Comparison of ENCODE assay signal across 2 cellular contexts in the genomic region with DNA sequence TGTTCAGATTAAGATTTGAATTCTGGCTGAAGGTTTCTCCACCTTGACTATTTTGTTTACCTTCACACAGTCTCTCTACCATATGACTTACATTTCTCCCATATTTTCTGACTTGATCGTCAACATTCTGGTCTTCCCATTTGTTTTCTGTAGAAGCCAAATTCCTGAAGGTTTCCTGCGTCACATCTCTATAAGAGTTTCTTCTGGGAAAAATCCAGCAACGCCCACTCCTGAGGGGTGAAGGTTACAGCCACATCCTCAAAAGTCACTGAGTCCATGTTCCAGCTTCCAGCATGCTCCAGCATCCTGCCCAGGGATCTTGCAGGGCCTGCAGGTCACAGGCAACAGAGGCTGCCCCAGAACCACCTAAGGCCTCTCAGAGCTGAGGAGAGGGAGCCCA.
TF ChIP-seq lines count a peak whose summit lies in the region.

No MANE protein-coding gene starts in this region.

TF ChIP-seq in A549, 52 proteins besides CTCF, POLR2A, EP300 and RAD21:
- TF ChIP-seq MAZ (IDR thresholded peaks at IDR 0.05; ENCODE audit: borderline replicate concordance, low read depth, low read length) = no peak
- TF ChIP-seq, protein P1, sequence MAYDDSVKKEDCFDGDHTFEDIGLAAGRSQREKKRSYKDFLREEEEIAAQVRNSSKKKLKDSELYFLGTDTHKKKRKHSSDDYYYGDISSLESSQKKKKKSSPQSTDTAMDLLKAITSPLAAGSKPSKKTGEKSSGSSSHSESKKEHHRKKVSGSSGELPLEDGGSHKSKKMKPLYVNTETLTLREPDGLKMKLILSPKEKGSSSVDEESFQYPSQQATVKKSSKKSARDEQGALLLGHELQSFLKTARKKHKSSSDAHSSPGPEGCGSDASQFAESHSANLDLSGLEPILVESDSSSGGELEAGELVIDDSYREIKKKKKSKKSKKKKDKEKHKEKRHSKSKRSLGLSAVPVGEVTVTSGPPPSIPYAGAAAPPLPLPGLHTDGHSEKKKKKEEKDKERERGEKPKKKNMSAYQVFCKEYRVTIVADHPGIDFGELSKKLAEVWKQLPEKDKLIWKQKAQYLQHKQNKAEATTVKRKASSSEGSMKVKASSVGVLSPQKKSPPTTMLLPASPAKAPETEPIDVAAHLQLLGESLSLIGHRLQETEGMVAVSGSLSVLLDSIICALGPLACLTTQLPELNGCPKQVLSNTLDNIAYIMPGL (CRISPR knock-in tag; IDR thresholded peaks at IDR 0.05; ENCODE audit: borderline replicate concordance) = no peak
- TF ChIP-seq HEYL (CRISPR knock-in tag; IDR thresholded peaks at IDR 0.05) = no peak
- TF ChIP-seq SMC3 (IDR thresholded peaks at IDR 0.05) = no peak
- no peak for TF ChIP-seq NR3C1 (IDR thresholded peaks at IDR 0.05)
- TF ChIP-seq BHLHE40 (IDR thresholded peaks at IDR 0.05; ENCODE audit: low read depth, low read length) = no peak
- no peak for TF ChIP-seq CEBPB (IDR thresholded peaks at IDR 0.05)
- TF ChIP-seq GATA3 (IDR thresholded peaks at IDR 0.05; ENCODE audit: borderline replicate concordance) = no peak
- TF ChIP-seq KDM1A (IDR thresholded peaks at IDR 0.05; ENCODE audit: low read depth) = no peak
- no peak for TF ChIP-seq CHD4 (IDR thresholded peaks at IDR 0.05; ENCODE audit: borderline replicate concordance)
- no peak for TF ChIP-seq EHF (CRISPR knock-in tag; IDR thresholded peaks at IDR 0.05)
- no peak for TF ChIP-seq CBX8 (IDR thresholded peaks at IDR 0.05)
- TF ChIP-seq E2F6 (IDR thresholded peaks at IDR 0.05; ENCODE audit: borderline replicate concordance, low read depth) = no peak
- TF ChIP-seq CBX2 (IDR thresholded peaks at IDR 0.05; ENCODE audit: borderline replicate concordance, low read depth) = no peak
- no peak for TF ChIP-seq ELK1 (IDR thresholded peaks at IDR 0.05; ENCODE audit: low read depth, low read length)

TF ChIP-seq in IMR-90, 13 proteins besides CTCF, POLR2A, EP300 and RAD21:
- TF ChIP-seq CEBPB (IDR thresholded peaks at IDR 0.05; ENCODE audit: low read depth, low read length) = no peak
- no peak for TF ChIP-seq CHD1 (IDR thresholded peaks at IDR 0.05; ENCODE audit: low read depth, low read length)
- TF ChIP-seq FOS (IDR thresholded peaks at IDR 0.05; ENCODE audit: low read depth, low read length) = no peak
- no peak for TF ChIP-seq MAFK (IDR thresholded peaks at IDR 0.05; ENCODE audit: low read depth, low read length)
- TF ChIP-seq MAZ (IDR thresholded peaks at IDR 0.05; ENCODE audit: borderline replicate concordance, low read depth, low read length) = no peak
- TF ChIP-seq ELK1 (IDR thresholded peaks at IDR 0.05; ENCODE audit: borderline replicate concordance, low read depth, low read length) = no peak
- TF ChIP-seq NFE2L2 (IDR thresholded peaks at IDR 0.05; ENCODE audit: low read depth, low read length) = no peak
TF ChIP-seq in IMR-90: peak in this region for 0.
